ENCODE assay signal across 1 cellular context in genomic region chr16:75062135-75062943, GRCh38.
TF ChIP-seq lines count a peak whose summit lies in the region.

No MANE protein-coding gene starts in this region.

TF ChIP-seq in K562, 482 proteins besides CTCF, POLR2A, EP300 and RAD21 (continued from another document and continues in another):
- no peak for TF ChIP-seq ZNF518B (CRISPR knock-in tag; IDR thresholded peaks at IDR 0.05)
- TF ChIP-seq FOS (IDR thresholded peaks at IDR 0.05; ENCODE audit: extremely low read depth, insufficient read length) = no peak
- TF ChIP-seq MED1 (CRISPR knock-in tag; IDR thresholded peaks at IDR 0.05; ENCODE audit: borderline replicate concordance) = no peak
- peak; percentile 72 for TF ChIP-seq CREM (IDR thresholded peaks at IDR 0.05; ENCODE audit: low read depth)
- TF ChIP-seq SMARCE1 (IDR thresholded peaks at IDR 0.05) = no peak
- TF ChIP-seq ZNF668 (CRISPR knock-in tag; IDR thresholded peaks at IDR 0.05) = no peak
- TF ChIP-seq SUPT5H (IDR thresholded peaks at IDR 0.05) = no peak
- TF ChIP-seq NFE2 (IDR thresholded peaks at IDR 0.05; ENCODE audit: low read depth) = no peak; the same call in 1 of the 2 replicates
- TF ChIP-seq BCL6 (CRISPR knock-in tag; IDR thresholded peaks at IDR 0.05) = no peak
- no peak for TF ChIP-seq ZNF354B (CRISPR knock-in tag; IDR thresholded peaks at IDR 0.05)
- TF ChIP-seq LARP7 (IDR thresholded peaks at IDR 0.05) = no peak
- no peak for TF ChIP-seq KDM2B (CRISPR knock-in tag; IDR thresholded peaks at IDR 0.05)
- TF ChIP-seq IFI16 (CRISPR knock-in tag; IDR thresholded peaks at IDR 0.05) = no peak
- TF ChIP-seq PTTG1 (tag; IDR thresholded peaks at IDR 0.05; ENCODE audit: low read depth) = no peak
- TF ChIP-seq ADNP (tag; IDR thresholded peaks at IDR 0.05) = no peak
- TF ChIP-seq MLLT1 (IDR thresholded peaks at IDR 0.05) = no peak
- no peak for TF ChIP-seq SMAD3 (CRISPR knock-in tag; conservative IDR thresholded peaks at IDR 0.05)
- TF ChIP-seq BDP1 (IDR thresholded peaks at IDR 0.05; ENCODE audit: insufficient read depth, insufficient read length) = no peak
- TF ChIP-seq MBD1 (CRISPR knock-in tag; IDR thresholded peaks at IDR 0.05) = no peak
- no peak for TF ChIP-seq POLR2H (tag; IDR thresholded peaks at IDR 0.05; ENCODE audit: low read depth)
- no peak for TF ChIP-seq CSDE1 (IDR thresholded peaks at IDR 0.05)
- no peak for TF ChIP-seq PRPF4 (IDR thresholded peaks at IDR 0.05; ENCODE audit: insufficient read depth, low read depth, low read length, poor library complexity, severe bottlenecking)
- TF ChIP-seq PBX2 (CRISPR knock-in tag; IDR thresholded peaks at IDR 0.05; ENCODE audit: low read depth) = no peak
- no peak for TF ChIP-seq PBX2 (tag; conservative IDR thresholded peaks at IDR 0.05; ENCODE audit: low read depth)
- no peak for TF ChIP-seq NR2F6 (CRISPR knock-in tag; IDR thresholded peaks at IDR 0.05)
- no peak for TF ChIP-seq TOE1 (IDR thresholded peaks at IDR 0.05; ENCODE audit: borderline replicate concordance)
- TF ChIP-seq TOE1 (CRISPR knock-in tag; IDR thresholded peaks at IDR 0.05; ENCODE audit: borderline replicate concordance, low read depth) = no peak
- TF ChIP-seq MAFK (IDR thresholded peaks at IDR 0.05; ENCODE audit: low read length) = no peak
- TF ChIP-seq CBX2 (IDR thresholded peaks at IDR 0.05; ENCODE audit: insufficient read depth, low read length, poor library complexity, severe bottlenecking) = no peak
- TF ChIP-seq ELK1 (CRISPR knock-in tag; IDR thresholded peaks at IDR 0.05) = no peak
- no peak for TF ChIP-seq ZNF696 (CRISPR knock-in tag; conservative IDR thresholded peaks at IDR 0.05)
- TF ChIP-seq NR4A1 (CRISPR knock-in tag; IDR thresholded peaks at IDR 0.05) = no peak
- TF ChIP-seq NR4A1 (tag; IDR thresholded peaks at IDR 0.05) = peak; percentile 32; the same call in 1 of the 2 replicates
- TF ChIP-seq PATZ1 (CRISPR knock-in tag; IDR thresholded peaks at IDR 0.05; ENCODE audit: borderline replicate concordance) = no peak
- no peak for TF ChIP-seq ZC3H11A (IDR thresholded peaks at IDR 0.05; ENCODE audit: low read depth, low read length)
- no peak for TF ChIP-seq BCOR (IDR thresholded peaks at IDR 0.05)
- TF ChIP-seq ZNF282 (CRISPR knock-in tag; IDR thresholded peaks at IDR 0.05) = no peak
- no peak for TF ChIP-seq MYBL2 (IDR thresholded peaks at IDR 0.05; ENCODE audit: low read depth)
- no peak for TF ChIP-seq MYBL2 (CRISPR knock-in tag; IDR thresholded peaks at IDR 0.05; ENCODE audit: borderline replicate concordance)
- peak in 2 of 3 experiments; percentile 7 to 75 for TF ChIP-seq YY1 (IDR thresholded peaks at IDR 0.05; ENCODE audit: borderline replicate concordance in 1 of 3, control insufficient read depth in 1 of 3, extremely low read depth in 1 of 3, insufficient read depth in 3 of 3, insufficient read length in 1 of 3, insufficient replicate concordance in 2 of 3, low read depth in 1 of 3, low read length in 2 of 3)
- no peak for TF ChIP-seq TFAM (CRISPR knock-in tag; conservative IDR thresholded peaks at IDR 0.05)
- no peak for TF ChIP-seq ASH1L (IDR thresholded peaks at IDR 0.05; ENCODE audit: borderline replicate concordance, low read depth, partially characterized antibody)
- no peak for TF ChIP-seq TBL1XR1 (IDR thresholded peaks at IDR 0.05; ENCODE audit: low read length in 2 of 2)
- TF ChIP-seq HMG20A (CRISPR knock-in tag; conservative IDR thresholded peaks at IDR 0.05) = no peak
- TF ChIP-seq TBP (optimal IDR thresholded peaks at IDR 0.05; ENCODE audit: low read depth, low read length) = no peak
- 0 out of 2 replicates have a peak, but pooled peaks have one; percentile 46 for TF ChIP-seq ZNF830 (CRISPR knock-in tag; IDR thresholded peaks at IDR 0.05)
- TF ChIP-seq BRD4 (IDR thresholded peaks at IDR 0.05) = no peak
- no peak for TF ChIP-seq ZKSCAN1 (IDR thresholded peaks at IDR 0.05; ENCODE audit: low read depth, low read length)
- TF ChIP-seq ARID3A (IDR thresholded peaks at IDR 0.05; ENCODE audit: borderline replicate concordance, low read depth, low read length) = no peak
- no peak for TF ChIP-seq ZNF507 (tag; conservative IDR thresholded peaks at IDR 0.05)
